8 cellular contexts compared by ENCODE assay signal in the genomic region with DNA sequence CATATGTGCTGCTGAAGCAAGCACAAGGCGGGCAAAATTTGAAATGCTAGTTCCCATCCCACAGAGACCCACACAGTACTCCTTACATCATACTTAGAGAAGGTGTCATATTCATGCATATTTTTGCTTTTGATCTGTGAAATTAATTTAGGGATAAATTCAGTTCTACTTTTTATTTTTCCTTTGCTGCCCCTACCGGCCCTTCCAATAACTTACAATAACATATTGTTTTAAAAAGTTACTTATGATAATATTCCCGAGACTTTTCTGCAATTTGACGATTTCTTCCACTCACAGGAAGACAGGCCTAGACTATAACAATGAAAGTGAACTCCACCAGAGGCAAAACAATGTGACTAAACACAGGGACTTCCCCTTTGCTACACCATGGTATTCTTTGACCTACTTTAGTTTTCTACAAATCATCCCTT. TPM values are rescaled to one million over a fixed set of nuclear protein-coding genes. Genes with fewer than 3 reads are reported as not detected.
DNase-seq lines count a peak whose midpoint lies in the region; ATAC-seq, FAIRE-seq and TF ChIP-seq lines count a peak whose summit lies in the region.

No MANE protein-coding gene starts in this region.

- H3K9me2 ChIP-seq in GM23248 (ENCODE audit: insufficient read depth): no peaks in the 10 kb centered on the region

- H3K27ac ChIP-seq in A549 (peak overlapping the region in 1 of 2 experiments; percentile 30; a peak in 1 of 6 replicates), GM23248 (peak overlapping the region; percentile 39)

- peak overlapping the region; percentile 24 for H3K27ac Mint-ChIP-seq in activated T-helper 2 cell treated with anti-CD3 and anti-CD28 coated beads, Interferon-gamma antibody, Interleukin-2, Interleukin-4, amounts not matched to agents 10 μg/mL and 5 μg/mL and 100 μg/mL, durations not matched to agents 14 hours and 24 hours and 36 hours

- ATAC-seq in A549 (no peak), left colon (peak; percentile 73), HG03196 (IDR thresholded peaks at IDR 0.05; ENCODE audit: unreplicated experiment) (no peak), HG03045 (IDR thresholded peaks at IDR 0.05; ENCODE audit: unreplicated experiment) (no peak)

- TF ChIP-seq CTCF in A549 (IDR thresholded peaks at IDR 0.05): 0 out of 3 replicates have a peak, but pooled peaks have one; percentile 28

- in situ Hi-C loops in GM23248 (cut with MboI): loop anchor here (25.0 kb wide), 1 partner anchor 947 kb away; no protein-coding TSS in a partner anchor

- peak overlapping the region; percentile 58 for H3K4me2 ChIP-seq in A549
- peak overlapping the region; percentile 65 for H3K4me2 ChIP-seq in GM23248 (ENCODE audit: unreplicated experiment)

- H4K20me1 ChIP-seq in GM23248 (ENCODE audit: insufficient read depth): no peaks in the 10 kb centered on the region

- FAIRE-seq in A549 (lab: Jason Lieb, UNC): no peak

- H3K4me3 ChIP-seq in A549 (no peak overlapping the region), GM23248 (no peak overlapping the region; the same call in 1 of the 2 replicates)

- H3F3A ChIP-seq in GM23248 (ENCODE audit: insufficient read depth): peaks cover 33% of the 10 kb centered on the region

- DNase-seq in A549 (ENCODE audit: low read depth in 1 of 2, low spot score in 1 of 2): no peak
- DNase-seq in GM23248: peak; percentile 63
- DNase-seq in activated T-helper 2 cell treated with anti-CD3 and anti-CD28 coated beads, Interferon-gamma antibody, Interleukin-2, Interleukin-4, amounts not matched to agents 10 μg/mL and 5 μg/mL and 100 μg/mL, durations not matched to agents 14 hours and 24 hours and 36 hours (ENCODE audit: low spot score): no peak
- no peak for DNase-seq in left colon
- no peak for DNase-seq in activated effector memory CD4-positive, alpha-beta T cell treated with anti-CD3 and anti-CD28 coated beads, Interleukin-2, amount 50 U/mL, for 16 hours
- DNase-seq in NCI-H2196 treated with DMSO at 0.1 percent for 48 hours (lab: John Stamatoyannopoulos, UW; ENCODE audit: unreplicated experiment): no peak

- H3K9me3 Mint-ChIP-seq in activated T-helper 2 cell treated with anti-CD3 and anti-CD28 coated beads, Interferon-gamma antibody, Interleukin-2, Interleukin-4, amounts not matched to agents 10 μg/mL and 5 μg/mL and 100 μg/mL, durations not matched to agents 14 hours and 24 hours and 36 hours: no peaks in the 10 kb centered on the region

- CTCF ChIA-PET in A549 (lab: Yijun Ruan, JAX): no interaction called here

- H3K9me3 ChIP-seq in A549: no peaks in the 10 kb centered on the region
- no peaks in the 10 kb centered on the region for H3K9me3 ChIP-seq in GM23248 (ENCODE audit: low read depth)

- peaks cover 12% of the 10 kb centered on the region for H3K27me3 Mint-ChIP-seq in activated T-helper 2 cell treated with anti-CD3 and anti-CD28 coated beads, Interferon-gamma antibody, Interleukin-2, Interleukin-4, amounts not matched to agents 10 μg/mL and 5 μg/mL and 100 μg/mL, durations not matched to agents 14 hours and 24 hours and 36 hours (ENCODE audit: low read depth)

- POLR2A ChIA-PET in A549 (lab: Yijun Ruan, JAX): no interaction called here

- H3K4me3 Mint-ChIP-seq in activated T-helper 2 cell treated with anti-CD3 and anti-CD28 coated beads, Interferon-gamma antibody, Interleukin-2, Interleukin-4, amounts not matched to agents 10 μg/mL and 5 μg/mL and 100 μg/mL, durations not matched to agents 14 hours and 24 hours and 36 hours (ENCODE audit: low read depth): no peak overlapping the region

- H3K4me1 Mint-ChIP-seq in activated T-helper 2 cell treated with anti-CD3 and anti-CD28 coated beads, Interferon-gamma antibody, Interleukin-2, Interleukin-4, amounts not matched to agents 10 μg/mL and 5 μg/mL and 100 μg/mL, durations not matched to agents 14 hours and 24 hours and 36 hours (ENCODE audit: low read depth): peaks cover 25% of the 10 kb centered on the region

- H3K4me1 ChIP-seq in A549 (peaks cover 14% of the 10 kb centered on the region), GM23248 (ENCODE audit: insufficient read depth) (peaks cover 38% of the 10 kb centered on the region)

- no peaks in the 10 kb centered on the region for H3K36me3 ChIP-seq in GM23248 (ENCODE audit: low read depth)

- no peaks in the 10 kb centered on the region for H3K27me3 ChIP-seq in GM23248 (replicated peaks; ENCODE audit: insufficient read depth)

- intact Hi-C loops in activated T-helper 2 cell treated with anti-CD3 and anti-CD28 coated beads, Interferon-gamma antibody, Interleukin-2, Interleukin-4, amounts not matched to agents 10 μg/mL and 5 μg/mL and 100 μg/mL, durations not matched to agents 14 hours and 24 hours and 36 hours (cut with micrococcal nuclease): loop anchor here (5.0 kb wide), 1 partner anchor 47 kb away; no protein-coding TSS in a partner anchor
- intact Hi-C loops in left colon (cut with DNase I, micrococcal nuclease): no loop called here

- no peaks in the 10 kb centered on the region for H3K36me3 Mint-ChIP-seq in activated T-helper 2 cell treated with anti-CD3 and anti-CD28 coated beads, Interferon-gamma antibody, Interleukin-2, Interleukin-4, amounts not matched to agents 10 μg/mL and 5 μg/mL and 100 μg/mL, durations not matched to agents 14 hours and 24 hours and 36 hours (ENCODE audit: low read depth)

- no peak for TF ChIP-seq EP300 in A549 (IDR thresholded peaks at IDR 0.05)

- peak overlapping the region; percentile 59 for H2AFZ ChIP-seq in GM23248

- 35% methylated on average over 4 of the region's 4 CpGs for WGBS in A549 (ENCODE audit: missing lambda C conversion rate)
- WGBS in GM23248 (ENCODE audit: low coverage in 1 of 2, low lambda C conversion rate in 2 of 2, missing lambda C conversion rate in 2 of 2), 2 experiments: 41 to 42% methylated on average over 4 of the region's 4 CpGs

- TF ChIP-seq RAD21 in A549 (conservative IDR thresholded peaks at IDR 0.05 in 1 of 2, IDR thresholded peaks at IDR 0.05 in 1 of 2): peak in 1 of 2 experiments; percentile 23; a peak in 1 of 5 replicates

- H3K9ac ChIP-seq in GM23248: peak overlapping the region; percentile 21; the same call in 1 of the 2 replicates

- TF ChIP-seq POLR2A in A549 (IDR thresholded peaks at IDR 0.05; ENCODE audit: low read length): no peak

- peaks cover 15% of the 10 kb centered on the region for H3K79me2 ChIP-seq in GM23248 (ENCODE audit: insufficient read depth)

TF ChIP-seq in A549, 52 proteins besides CTCF, POLR2A, EP300 and RAD21:
- no peak for TF ChIP-seq FOXS1 (CRISPR knock-in tag; IDR thresholded peaks at IDR 0.05)
- no peak for TF ChIP-seq HEYL (CRISPR knock-in tag; IDR thresholded peaks at IDR 0.05)
- TF ChIP-seq KDM1A (IDR thresholded peaks at IDR 0.05; ENCODE audit: low read depth): no peak
- TF ChIP-seq MAZ (IDR thresholded peaks at IDR 0.05; ENCODE audit: borderline replicate concordance, low read depth, low read length): no peak
- TF ChIP-seq RCOR1 (IDR thresholded peaks at IDR 0.05; ENCODE audit: low read depth, low read length): no peak
- no peak for TF ChIP-seq BHLHE40 (IDR thresholded peaks at IDR 0.05; ENCODE audit: low read depth, low read length)
- no peak for TF ChIP-seq JUNB (IDR thresholded peaks at IDR 0.05)
- no peak for TF ChIP-seq SMC3 (IDR thresholded peaks at IDR 0.05)
- TF ChIP-seq PHF8 (IDR thresholded peaks at IDR 0.05; ENCODE audit: borderline replicate concordance, low read depth): no peak
- no peak for TF ChIP-seq CBX2 (IDR thresholded peaks at IDR 0.05; ENCODE audit: borderline replicate concordance, low read depth)
- no peak for TF ChIP-seq HDAC2 (IDR thresholded peaks at IDR 0.05)
- no peak for TF ChIP-seq ZSCAN20 (CRISPR knock-in tag; IDR thresholded peaks at IDR 0.05)
- TF ChIP-seq MAFK (IDR thresholded peaks at IDR 0.05; ENCODE audit: partially characterized antibody): no peak
- TF ChIP-seq TFCP2L1 (CRISPR knock-in tag; IDR thresholded peaks at IDR 0.05): no peak
- TF ChIP-seq, protein P1, sequence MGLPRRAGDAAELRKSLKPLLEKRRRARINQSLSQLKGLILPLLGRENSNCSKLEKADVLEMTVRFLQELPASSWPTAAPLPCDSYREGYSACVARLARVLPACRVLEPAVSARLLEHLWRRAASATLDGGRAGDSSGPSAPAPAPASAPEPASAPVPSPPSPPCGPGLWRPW (IDR thresholded peaks at IDR 0.05): no peak
- no peak for TF ChIP-seq EHMT2 (IDR thresholded peaks at IDR 0.05; ENCODE audit: low read depth)
- TF ChIP-seq GATA3 (IDR thresholded peaks at IDR 0.05; ENCODE audit: borderline replicate concordance): no peak
- TF ChIP-seq, protein P2, sequence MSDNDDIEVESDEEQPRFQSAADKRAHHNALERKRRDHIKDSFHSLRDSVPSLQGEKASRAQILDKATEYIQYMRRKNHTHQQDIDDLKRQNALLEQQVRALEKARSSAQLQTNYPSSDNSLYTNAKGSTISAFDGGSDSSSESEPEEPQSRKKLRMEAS (IDR thresholded peaks at IDR 0.05): no peak
- TF ChIP-seq HOXA7 (CRISPR knock-in tag; IDR thresholded peaks at IDR 0.05): no peak

RNA-seq across cellular contexts. Expression of gene SESN1, which starts 35.0 kb away (rescaled TPM):
- polyA plus RNA-seq in A549 (2011; rRNA removed) (12.2 and 13.9 TPM in 2 replicates), A549 (2017; fragmentation: RNase III; extraction: RNeasy Plus Mini Kit Qiagen cat#74134 plus additional on column Dnase treatment) (7.8 to 8.7 TPM (median 7.9 TPM) in 3 replicates), GM23248 (2016; fragmentation: Nextera tagmentation; extraction: Ambion mirVana) (14.2 and 14.7 TPM in 2 replicates)
- 1.8 and 2.5 TPM in 2 replicates for polyA plus RNA-seq in A549 (2012; cell fraction: cytosol; rRNA removed)
- 1.8 and 3.6 TPM in 2 replicates for polyA plus RNA-seq in A549 (2012; cell fraction: nucleus; rRNA removed)
- 8.9 and 11.6 TPM in 2 replicates for polyA minus RNA-seq in A549 (2011; rRNA and poly(A)+ RNA removed)
- total RNA-seq in GM23248 (2014; rRNA removed; shearing (Covaris generic)): 17.6 and 27.2 TPM in 2 replicates
- 7.3 and 8.4 TPM in 2 replicates for total RNA-seq in activated T-helper 2 cell treated with anti-CD3 and anti-CD28 coated beads, Interferon-gamma antibody, Interleukin-2, Interleukin-4, amounts not matched to agents 10 μg/mL and 5 μg/mL and 100 μg/mL, durations not matched to agents 14 hours and 24 hours and 36 hours
- 10 to 100 TPM; 20.4 to 27.5 TPM for total RNA-seq in left colon

RNA-seq across cellular contexts. Expression of gene CEP57L1, which starts 35.7 kb away (rescaled TPM):
- polyA plus RNA-seq in A549 (2011; rRNA removed): 16.4 and 20.5 TPM in 2 replicates
- 5.0 and 6.2 TPM in 2 replicates for polyA plus RNA-seq in A549 (2012; cell fraction: cytosol; rRNA removed)
- polyA plus RNA-seq in A549 (2012; cell fraction: nucleus; rRNA removed): 2.8 and 4.4 TPM in 2 replicates
- 8.0 to 8.9 TPM (median 8.9 TPM) in 3 replicates for polyA plus RNA-seq in A549 (2017; fragmentation: RNase III; extraction: RNeasy Plus Mini Kit Qiagen cat#74134 plus additional on column Dnase treatment)
- 8.9 and 9.8 TPM in 2 replicates for polyA minus RNA-seq in A549 (2011; rRNA and poly(A)+ RNA removed)
- total RNA-seq in GM23248 (2014; rRNA removed; shearing (Covaris generic)): 18.1 and 20.6 TPM in 2 replicates
- polyA plus RNA-seq in GM23248 (2016; fragmentation: Nextera tagmentation; extraction: Ambion mirVana): 25.6 and 26.1 TPM in 2 replicates
- total RNA-seq in activated T-helper 2 cell treated with anti-CD3 and anti-CD28 coated beads, Interferon-gamma antibody, Interleukin-2, Interleukin-4, amounts not matched to agents 10 μg/mL and 5 μg/mL and 100 μg/mL, durations not matched to agents 14 hours and 24 hours and 36 hours: 18.2 and 25.4 TPM in 2 replicates
- total RNA-seq in left colon: 10 to 100 TPM in 1 of 2 donors, 1 to 10 TPM in 1; 7.7 to 11.2 TPM
